In the genomic region with DNA sequence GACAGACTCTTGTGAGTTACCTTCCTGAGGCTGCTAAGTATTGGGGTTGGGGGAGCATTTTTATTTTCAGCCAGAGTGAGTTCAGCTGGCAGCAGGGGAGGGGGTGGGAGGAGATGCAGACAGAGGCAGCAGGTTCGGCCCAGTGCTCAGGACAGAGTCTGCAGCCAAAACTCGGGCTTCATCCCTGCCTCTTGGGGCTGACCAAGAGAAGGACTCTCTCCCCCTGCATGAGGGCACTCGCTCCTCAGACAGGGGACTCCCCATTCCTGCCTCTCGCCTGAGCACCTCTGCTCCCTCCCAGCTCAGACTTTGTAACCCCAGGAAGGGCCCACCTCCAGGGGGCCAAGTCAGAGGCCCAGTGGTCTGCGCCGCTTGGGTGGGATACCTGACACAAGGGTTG, we compare ENCODE assay signal across 1 cellular context.
TF ChIP-seq lines count a peak whose summit lies in the region.

No MANE protein-coding gene starts in this region.

TF ChIP-seq in IMR-90, 13 proteins besides CTCF, POLR2A, EP300 and RAD21:
- no peak for TF ChIP-seq MXI1 (IDR thresholded peaks at IDR 0.05; ENCODE audit: borderline replicate concordance, low read depth, low read length)
- TF ChIP-seq RFX5 (IDR thresholded peaks at IDR 0.05; ENCODE audit: low read depth, low read length): no peak
- TF ChIP-seq MAFK (IDR thresholded peaks at IDR 0.05; ENCODE audit: low read depth, low read length): no peak
- TF ChIP-seq, protein P1, sequence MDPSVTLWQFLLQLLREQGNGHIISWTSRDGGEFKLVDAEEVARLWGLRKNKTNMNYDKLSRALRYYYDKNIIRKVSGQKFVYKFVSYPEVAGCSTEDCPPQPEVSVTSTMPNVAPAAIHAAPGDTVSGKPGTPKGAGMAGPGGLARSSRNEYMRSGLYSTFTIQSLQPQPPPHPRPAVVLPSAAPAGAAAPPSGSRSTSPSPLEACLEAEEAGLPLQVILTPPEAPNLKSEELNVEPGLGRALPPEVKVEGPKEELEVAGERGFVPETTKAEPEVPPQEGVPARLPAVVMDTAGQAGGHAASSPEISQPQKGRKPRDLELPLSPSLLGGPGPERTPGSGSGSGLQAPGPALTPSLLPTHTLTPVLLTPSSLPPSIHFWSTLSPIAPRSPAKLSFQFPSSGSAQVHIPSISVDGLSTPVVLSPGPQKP (IDR thresholded peaks at IDR 0.05; ENCODE audit: borderline replicate concordance, low read depth, low read length): no peak
- TF ChIP-seq RCOR1 (IDR thresholded peaks at IDR 0.05; ENCODE audit: insufficient replicate concordance, low read length): no peak
- TF ChIP-seq NFE2L2 (IDR thresholded peaks at IDR 0.05; ENCODE audit: low read depth, low read length): no peak
- TF ChIP-seq FOS (IDR thresholded peaks at IDR 0.05; ENCODE audit: low read depth, low read length): no peak
- TF ChIP-seq SMC3 (IDR thresholded peaks at IDR 0.05; ENCODE audit: low read depth, low read length): no peak
- TF ChIP-seq, protein P2, sequence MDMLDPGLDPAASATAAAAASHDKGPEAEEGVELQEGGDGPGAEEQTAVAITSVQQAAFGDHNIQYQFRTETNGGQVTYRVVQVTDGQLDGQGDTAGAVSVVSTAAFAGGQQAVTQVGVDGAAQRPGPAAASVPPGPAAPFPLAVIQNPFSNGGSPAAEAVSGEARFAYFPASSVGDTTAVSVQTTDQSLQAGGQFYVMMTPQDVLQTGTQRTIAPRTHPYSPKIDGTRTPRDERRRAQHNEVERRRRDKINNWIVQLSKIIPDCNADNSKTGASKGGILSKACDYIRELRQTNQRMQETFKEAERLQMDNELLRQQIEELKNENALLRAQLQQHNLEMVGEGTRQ (IDR thresholded peaks at IDR 0.05; ENCODE audit: low read depth, low read length): no peak
- no peak for TF ChIP-seq MAZ (IDR thresholded peaks at IDR 0.05; ENCODE audit: borderline replicate concordance, low read depth, low read length)
- TF ChIP-seq CHD1 (IDR thresholded peaks at IDR 0.05; ENCODE audit: low read depth, low read length): no peak
- no peak for TF ChIP-seq CEBPB (IDR thresholded peaks at IDR 0.05; ENCODE audit: low read depth, low read length)
